Comparison of ENCODE assay signal across 1 cellular context in genomic region chr12:125434936-125435443, GRCh38.
TF ChIP-seq lines count a peak whose summit lies in the region.

No MANE protein-coding gene starts in this region.

TF ChIP-seq in GM12878, 131 proteins besides CTCF, POLR2A, EP300 and RAD21 (continued from another document):
- TF ChIP-seq RELB (IDR thresholded peaks at IDR 0.05; ENCODE audit: low read depth) = peak; percentile 98
- no peak for TF ChIP-seq MXI1 (IDR thresholded peaks at IDR 0.05; ENCODE audit: low read depth, low read length)
- TF ChIP-seq, protein P1, sequence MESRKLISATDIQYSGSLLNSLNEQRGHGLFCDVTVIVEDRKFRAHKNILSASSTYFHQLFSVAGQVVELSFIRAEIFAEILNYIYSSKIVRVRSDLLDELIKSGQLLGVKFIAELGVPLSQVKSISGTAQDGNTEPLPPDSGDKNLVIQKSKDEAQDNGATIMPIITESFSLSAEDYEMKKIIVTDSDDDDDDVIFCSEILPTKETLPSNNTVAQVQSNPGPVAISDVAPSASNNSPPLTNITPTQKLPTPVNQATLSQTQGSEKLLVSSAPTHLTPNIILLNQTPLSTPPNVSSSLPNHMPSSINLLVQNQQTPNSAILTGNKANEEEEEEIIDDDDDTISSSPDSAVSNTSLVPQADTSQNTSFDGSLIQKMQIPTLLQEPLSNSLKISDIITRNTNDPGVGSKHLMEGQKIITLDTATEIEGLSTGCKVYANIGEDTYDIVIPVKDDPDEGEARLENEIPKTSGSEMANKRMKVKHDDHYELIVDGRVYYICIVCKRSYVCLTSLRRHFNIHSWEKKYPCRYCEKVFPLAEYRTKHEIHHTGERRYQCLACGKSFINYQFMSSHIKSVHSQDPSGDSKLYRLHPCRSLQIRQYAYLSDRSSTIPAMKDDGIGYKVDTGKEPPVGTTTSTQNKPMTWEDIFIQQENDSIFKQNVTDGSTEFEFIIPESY (IDR thresholded peaks at IDR 0.05) = no peak
- TF ChIP-seq RAD51 (IDR thresholded peaks at IDR 0.05) = peak; percentile 40; the same call in 1 of the 2 replicates
- TF ChIP-seq CREM (IDR thresholded peaks at IDR 0.05; ENCODE audit: low read depth) = peak; percentile 46; the same call in 1 of the 2 replicates
- peak; percentile 47 for TF ChIP-seq JUNB (IDR thresholded peaks at IDR 0.05)
- peak; percentile 78 for TF ChIP-seq NBN (IDR thresholded peaks at IDR 0.05)
- TF ChIP-seq TCF3 (IDR thresholded peaks at IDR 0.05; ENCODE audit: borderline replicate concordance, insufficient read depth, low read depth, low read length) = peak; percentile 15; the same call in 1 of the 2 replicates
- TF ChIP-seq LARP7 (IDR thresholded peaks at IDR 0.05) = no peak
- TF ChIP-seq EGR1 (IDR thresholded peaks at IDR 0.05; ENCODE audit: borderline replicate concordance in 1 of 2, low read depth in 2 of 2, low read length in 2 of 2) = peak in 1 of 2 experiments; percentile 22; a peak in 1 of 3 replicates
- TF ChIP-seq MEF2B (IDR thresholded peaks at IDR 0.05; ENCODE audit: partially characterized antibody, poor library complexity, severe bottlenecking) = peak; percentile 50
- TF ChIP-seq TCF12 (IDR thresholded peaks at IDR 0.05; ENCODE audit: low read depth, low read length) = peak; percentile 49
- peak; percentile 86 for TF ChIP-seq MTA2 (IDR thresholded peaks at IDR 0.05; ENCODE audit: low read depth)
- TF ChIP-seq BCL11A (IDR thresholded peaks at IDR 0.05; ENCODE audit: low read depth, low read length) = peak; percentile 55
- no peak for TF ChIP-seq ZNF274 (IDR thresholded peaks at IDR 0.05; ENCODE audit: insufficient read depth, insufficient read length)
- TF ChIP-seq ZBED1 (IDR thresholded peaks at IDR 0.05; ENCODE audit: borderline replicate concordance) = peak; percentile 75; the same call in 1 of the 2 replicates
- TF ChIP-seq, protein P2, sequence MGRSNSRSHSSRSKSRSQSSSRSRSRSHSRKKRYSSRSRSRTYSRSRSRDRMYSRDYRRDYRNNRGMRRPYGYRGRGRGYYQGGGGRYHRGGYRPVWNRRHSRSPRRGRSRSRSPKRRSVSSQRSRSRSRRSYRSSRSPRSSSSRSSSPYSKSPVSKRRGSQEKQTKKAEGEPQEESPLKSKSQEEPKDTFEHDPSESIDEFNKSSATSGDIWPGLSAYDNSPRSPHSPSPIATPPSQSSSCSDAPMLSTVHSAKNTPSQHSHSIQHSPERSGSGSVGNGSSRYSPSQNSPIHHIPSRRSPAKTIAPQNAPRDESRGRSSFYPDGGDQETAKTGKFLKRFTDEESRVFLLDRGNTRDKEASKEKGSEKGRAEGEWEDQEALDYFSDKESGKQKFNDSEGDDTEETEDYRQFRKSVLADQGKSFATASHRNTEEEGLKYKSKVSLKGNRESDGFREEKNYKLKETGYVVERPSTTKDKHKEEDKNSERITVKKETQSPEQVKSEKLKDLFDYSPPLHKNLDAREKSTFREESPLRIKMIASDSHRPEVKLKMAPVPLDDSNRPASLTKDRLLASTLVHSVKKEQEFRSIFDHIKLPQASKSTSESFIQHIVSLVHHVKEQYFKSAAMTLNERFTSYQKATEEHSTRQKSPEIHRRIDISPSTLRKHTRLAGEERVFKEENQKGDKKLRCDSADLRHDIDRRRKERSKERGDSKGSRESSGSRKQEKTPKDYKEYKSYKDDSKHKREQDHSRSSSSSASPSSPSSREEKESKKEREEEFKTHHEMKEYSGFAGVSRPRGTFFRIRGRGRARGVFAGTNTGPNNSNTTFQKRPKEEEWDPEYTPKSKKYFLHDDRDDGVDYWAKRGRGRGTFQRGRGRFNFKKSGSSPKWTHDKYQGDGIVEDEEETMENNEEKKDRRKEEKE (IDR thresholded peaks at IDR 0.05) = no peak
- TF ChIP-seq PKNOX1 (IDR thresholded peaks at IDR 0.05) = peak; percentile 44; the same call in 1 of the 2 replicates
- TF ChIP-seq SMC3 (IDR thresholded peaks at IDR 0.05; ENCODE audit: borderline replicate concordance, low read length) = no peak
- no peak for TF ChIP-seq KAT2A (conservative IDR thresholded peaks at IDR 0.05; ENCODE audit: control insufficient read depth, low read depth, low read length)
- no peak for TF ChIP-seq CHD4 (IDR thresholded peaks at IDR 0.05)
- TF ChIP-seq CBX5 (IDR thresholded peaks at IDR 0.05; ENCODE audit: low read depth) = 0 out of 2 replicates have a peak, but pooled peaks have one; percentile 58
- peak; percentile 70 for TF ChIP-seq ATF7 (IDR thresholded peaks at IDR 0.05; ENCODE audit: low read depth)
- TF ChIP-seq SIX5 (IDR thresholded peaks at IDR 0.05; ENCODE audit: low read depth, low read length, severe bottlenecking) = no peak
- no peak for TF ChIP-seq E2F4 (IDR thresholded peaks at IDR 0.05; ENCODE audit: low read depth, low read length)
- TF ChIP-seq ZNF24 (IDR thresholded peaks at IDR 0.05) = no peak
- TF ChIP-seq RBBP5 (conservative IDR thresholded peaks at IDR 0.05) = no peak
- peak; percentile 80 for TF ChIP-seq RUNX3 (IDR thresholded peaks at IDR 0.05; ENCODE audit: low read length)
- TF ChIP-seq TCF7 (IDR thresholded peaks at IDR 0.05; ENCODE audit: borderline replicate concordance) = peak; percentile 55; the same call in 1 of the 2 replicates
- TF ChIP-seq ZBTB40 (IDR thresholded peaks at IDR 0.05; ENCODE audit: borderline replicate concordance) = no peak; the same call in 1 of the 2 replicates
- no peak for TF ChIP-seq SUZ12 (IDR thresholded peaks at IDR 0.05; ENCODE audit: unreplicated experiment)
- no peak for TF ChIP-seq MTA3 (IDR thresholded peaks at IDR 0.05; ENCODE audit: borderline replicate concordance, low read length)
- no peak for TF ChIP-seq ASH2L (IDR thresholded peaks at IDR 0.05; ENCODE audit: borderline replicate concordance, low read depth)
- no peak; the same call in 1 of the 2 replicates for TF ChIP-seq ZNF687 (IDR thresholded peaks at IDR 0.05)
- no peak for TF ChIP-seq SMAD5 (IDR thresholded peaks at IDR 0.05; ENCODE audit: low read depth)
- TF ChIP-seq SMAD1 (IDR thresholded peaks at IDR 0.05; ENCODE audit: low read depth, partially characterized antibody) = no peak
- peak; percentile 85 for TF ChIP-seq DPF2 (IDR thresholded peaks at IDR 0.05)
- TF ChIP-seq ZBTB4 (CRISPR knock-in tag; IDR thresholded peaks at IDR 0.05) = no peak
- TF ChIP-seq NFIC (IDR thresholded peaks at IDR 0.05; ENCODE audit: low read depth, low read length) = peak; percentile 82
- TF ChIP-seq RELA (IDR thresholded peaks at IDR 0.05; ENCODE audit: borderline replicate concordance, partially characterized antibody) = peak; percentile 98
- TF ChIP-seq IRF4 (IDR thresholded peaks at IDR 0.05; ENCODE audit: low read depth, low read length) = no peak
